Comparison of ENCODE assay signal across 8 cellular contexts in genomic region chr5:77774981-77775772, GRCh38. TPM values are rescaled to one million over a fixed set of nuclear protein-coding genes. Genes with fewer than 3 reads are reported as not detected.
DNase-seq lines count a peak whose midpoint lies in the region; ATAC-seq, FAIRE-seq and TF ChIP-seq lines count a peak whose summit lies in the region.

No MANE protein-coding gene starts in this region.

- TF ChIP-seq CTCF in GM12864 (IDR thresholded peaks at IDR 0.05; ENCODE audit: low read depth, low read length, missing control alignments) (no peak), OCI-LY1 (IDR thresholded peaks at IDR 0.05; ENCODE audit: low read length) (no peak)

- peak overlapping the region; percentile 70 for H3K4me3 ChIP-seq in GM12864 (ENCODE audit: low read depth, low read length)
- H3K4me3 ChIP-seq in GM23248: peak overlapping the region; percentile 74
- peak overlapping the region; percentile 73 for H3K4me3 ChIP-seq in OCI-LY1 (ENCODE audit: low read depth, low read length, poor library complexity, severe bottlenecking)

- peaks cover 28% of the 10 kb centered on the region for H3K4me1 ChIP-seq in GM23248 (ENCODE audit: insufficient read depth)
- peaks cover 33% of the 10 kb centered on the region for H3K4me1 ChIP-seq in OCI-LY1 (ENCODE audit: insufficient read depth, low read length, severe bottlenecking)

- peaks cover 6% of the 10 kb centered on the region; the same call in 1 of the 2 replicates for H3K36me3 ChIP-seq in GM23248 (ENCODE audit: low read depth)
- H3K36me3 ChIP-seq in OCI-LY1 (ENCODE audit: insufficient read depth, low read length): peaks cover 42% of the 10 kb centered on the region

- no peaks in the 10 kb centered on the region for H3K9me3 ChIP-seq in GM23248 (ENCODE audit: low read depth)
- no peaks in the 10 kb centered on the region for H3K9me3 ChIP-seq in OCI-LY1 (ENCODE audit: low read length)

- no peaks in the 10 kb centered on the region for H3K9me2 ChIP-seq in GM23248 (ENCODE audit: insufficient read depth)
- H3K9me2 ChIP-seq in OCI-LY1 (ENCODE audit: low read depth, low read length): no peaks in the 10 kb centered on the region

- peak; percentile 2 for DNase-seq in GM12864 (ENCODE audit: low read depth)
- DNase-seq in GM23248: peak; percentile 2
- peak; percentile 9 for DNase-seq in dermis blood vessel endothelial cell
- DNase-seq in naive B cell: no peak
- no peak for DNase-seq in urothelium cell line (ENCODE audit: low spot score)
- no peak for DNase-seq in GM19238 (ENCODE audit: insufficient read length, low spot score)

- H3K9me3 Mint-ChIP-seq in naive B cell: no peaks in the 10 kb centered on the region

- peak overlapping the region; percentile 96 to 99 (median 99) for H3K27ac Mint-ChIP-seq in naive B cell

- no peak for FAIRE-seq in urothelium cell line (lab: Jason Lieb, UNC)

- peaks cover 5% of the 10 kb centered on the region; the same call in 1 of the 2 replicates for H3F3A ChIP-seq in GM23248 (ENCODE audit: insufficient read depth)
- H3F3A ChIP-seq in OCI-LY1 (ENCODE audit: insufficient read depth, low read length): no peaks in the 10 kb centered on the region

- H2AFZ ChIP-seq in GM23248 (peak overlapping the region; percentile 97), OCI-LY1 (ENCODE audit: low read length) (no peak overlapping the region)

- in situ Hi-C loops in GM23248 (cut with MboI): no loop called here

- H3K27me3 ChIP-seq in GM23248 (replicated peaks; ENCODE audit: insufficient read depth) (no peaks in the 10 kb centered on the region), OCI-LY1 (ENCODE audit: insufficient read depth, low read length) (no peaks in the 10 kb centered on the region)

- peaks cover 0 to 8% of the 10 kb centered on the region in 2 donors for H3K36me3 Mint-ChIP-seq in naive B cell

- peak overlapping the region; percentile 93 for H3K4me2 ChIP-seq in GM23248 (ENCODE audit: unreplicated experiment)
- H3K4me2 ChIP-seq in OCI-LY1 (ENCODE audit: low read length): peak overlapping the region; percentile 79

- peak overlapping the region; percentile 95 for H3K9ac ChIP-seq in GM23248
- H3K9ac ChIP-seq in OCI-LY1 (ENCODE audit: low read length): peak overlapping the region; percentile 89

- H3K4me3 Mint-ChIP-seq in naive B cell: peak overlapping the region; percentile 87 to 96 (median 94)

- ATAC-seq in naive B cell (ENCODE audit: low read depth in 2 of 2): peak in 1 of 2 donors; percentile 14
- ATAC-seq in GM21381 (IDR thresholded peaks at IDR 0.05; ENCODE audit: unreplicated experiment): no peak

- H3K79me2 ChIP-seq in GM23248 (ENCODE audit: insufficient read depth) (peaks cover 55% of the 10 kb centered on the region), OCI-LY1 (ENCODE audit: insufficient read depth, low read length) (peaks cover 56% of the 10 kb centered on the region)

- no peaks in the 10 kb centered on the region for H3K27me3 Mint-ChIP-seq in naive B cell

- H4K20me1 ChIP-seq in GM23248 (ENCODE audit: insufficient read depth) (peaks cover 21% of the 10 kb centered on the region), OCI-LY1 (ENCODE audit: insufficient read depth, low read length) (no peaks in the 10 kb centered on the region)

- H3K27ac ChIP-seq in GM23248 (peak overlapping the region; percentile 94), OCI-LY1 (ENCODE audit: low read depth, low read length, poor library complexity, severe bottlenecking) (peak overlapping the region; percentile 65)

- 16 to 17% methylated on average over 13 of the region's 13 CpGs for WGBS in GM23248 (ENCODE audit: low coverage in 1 of 2, low lambda C conversion rate in 2 of 2, missing lambda C conversion rate in 2 of 2), 2 experiments

- H3K4me1 Mint-ChIP-seq in naive B cell: peaks cover 34 to 43% (median 41%) of the 10 kb centered on the region in 3 donors

RNA-seq across cellular contexts. Expression of gene TBCA, which starts 1.0 kb away (rescaled TPM):
- total RNA-seq in GM23248 (2014; rRNA removed; shearing (Covaris generic)): 60.1 and 81.2 TPM in 2 replicates
- polyA plus RNA-seq in GM23248 (2016; fragmentation: Nextera tagmentation; extraction: Ambion mirVana) (235 and 257 TPM in 2 replicates), naive B cell (ENCODE audit: low read depth in 6 of 6) (100 to 1,000 TPM; 155 to 208 (median 192) TPM)
- total RNA-seq in dermis blood vessel endothelial cell: 74.4 and 84.8 TPM in 2 replicates

Comparison
In these comparisons a context has a peak if more than half of its experiments do, and no peak if none do; other contexts are left out.
1. DNase-seq: peak in GM12864 (single experiment), GM23248 (single experiment) and dermis blood vessel endothelial cell (single experiment); none in naive B cell (single experiment), urothelium cell line (single experiment) and GM19238 (single experiment).
2. Peak in every context shown above with its lines, with median percentiles within 50 percentile points of each other: H3K4me3 ChIP-seq.